8 cellular contexts compared by ENCODE assay signal in the genomic region with DNA sequence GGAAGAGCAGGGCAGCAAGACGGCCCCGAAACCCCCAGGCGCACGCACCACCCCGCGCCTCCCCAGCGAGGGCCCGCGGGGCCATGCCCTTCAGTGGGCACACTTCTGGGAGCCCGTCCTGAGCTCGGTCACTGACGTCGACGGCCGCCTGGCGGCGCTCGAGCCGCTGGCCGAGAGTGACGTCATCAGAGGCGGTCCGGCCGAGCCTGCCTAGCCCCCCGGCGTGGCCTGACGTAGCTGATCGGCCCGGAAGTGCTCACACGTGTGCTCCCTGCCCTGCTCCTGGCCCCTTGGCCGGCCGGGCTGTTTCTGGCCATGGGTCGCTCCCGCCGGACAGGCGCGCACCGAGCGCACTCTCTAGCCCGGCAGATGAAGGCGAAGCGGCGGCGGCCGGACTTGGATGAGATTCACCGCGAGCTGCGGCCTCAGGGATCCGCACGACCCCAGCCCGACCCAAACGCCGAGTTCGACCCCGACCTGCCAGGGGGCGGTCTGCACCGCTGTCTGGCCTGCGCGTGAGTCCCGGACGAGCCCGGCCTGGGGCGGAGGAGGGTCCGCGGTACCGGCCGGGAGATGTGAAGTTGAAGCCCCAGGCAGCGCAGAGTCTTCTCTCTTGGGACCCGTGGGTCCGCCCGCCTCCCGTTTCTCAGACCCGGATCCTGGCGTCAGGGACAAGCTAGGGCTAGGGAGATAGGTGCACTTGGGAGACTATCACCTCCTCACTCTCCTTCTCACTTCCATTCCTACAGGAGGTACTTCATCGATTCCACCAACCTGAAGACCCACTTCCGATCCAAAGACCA. TPM values are rescaled to one million over a fixed set of nuclear protein-coding genes. Genes with fewer than 3 reads are reported as not detected.
DNase-seq lines count a peak whose midpoint lies in the region; ATAC-seq, FAIRE-seq and TF ChIP-seq lines count a peak whose summit lies in the region.

Gene ZNF593, plus strand, starts transcription at position 240 of the 803 bp plus-strand sequence. Its CDS starts 76 bp downstream, at position 316.

- ATAC-seq in GM18870 (IDR thresholded peaks at IDR 0.05; ENCODE audit: unreplicated experiment) (peak; percentile 62), HG03139 (IDR thresholded peaks at IDR 0.05; ENCODE audit: unreplicated experiment) (peak; percentile 92)

- no peaks in the 10 kb centered on the region for H3K9me3 ChIP-seq in kidney (ENCODE audit: control insufficient read depth in 1 of 2, low read length in 2 of 2)

- H3K9ac ChIP-seq in kidney (ENCODE audit: low read length in 2 of 2) = peak within 1 kb of the TSS; percentile 68 to 91

- FAIRE-seq in kidney (lab: Jason Lieb, UNC) = peak; percentile 38

- H3K4me3 ChIP-seq in kidney (ENCODE audit: low read length in 2 of 2) = peak within 1 kb of the TSS; percentile 83 to 95

- TF ChIP-seq CTCF in AG09319 (IDR thresholded peaks at IDR 0.05; ENCODE audit: low read depth, low read length) = peak; percentile 91
- TF ChIP-seq CTCF in kidney (IDR thresholded peaks at IDR 0.05; ENCODE audit: borderline replicate concordance, extremely low read depth, insufficient read depth) = peak; percentile 96

- peaks cover 0 to 3% of the 10 kb centered on the region in 2 donors for H3K36me3 ChIP-seq in kidney (ENCODE audit: control insufficient read depth in 1 of 2, insufficient read depth in 2 of 2, low read length in 2 of 2)

- H3K4me1 ChIP-seq in kidney (ENCODE audit: control insufficient read depth in 1 of 2, insufficient read depth in 1 of 2, low read depth in 1 of 2, low read length in 2 of 2) = peaks cover 5 to 6% of the 10 kb centered on the region in 2 donors

- peak; percentile 78 for DNase-seq in AG09319 (ENCODE audit: extremely low read depth, low read depth)
- peak; percentile 93 for DNase-seq in NCI-H345 (lab: John Stamatoyannopoulos, UW)
- DNase-seq in activated CD4-positive, CD25-positive, alpha-beta regulatory T cell treated with anti-CD3 and anti-CD28 coated beads, Interleukin-2, amount 50 U/mL, for 72 hours = peak; percentile 90
- DNase-seq in cerebellar cortex (ENCODE audit: low spot score) = peak; percentile 91
- peak; percentile 98 for DNase-seq in kidney
- DNase-seq in stimulated activated CD4-positive, alpha-beta T cell treated with anti-CD3 and anti-CD28 coated beads, Interleukin-15, amount 100 ng/mL, for 1 hour (ENCODE audit: low read depth in 1 of 2, low spot score in 1 of 2) = peak; percentile 74 to 85

- intact Hi-C loops in kidney (cut with DNase I) = no loop called here

- H3K27ac ChIP-seq in kidney (ENCODE audit: low read depth in 2 of 2, low read length in 2 of 2) = peak within 1 kb of the TSS; percentile 33 to 67

RNA-seq across cellular contexts. Expression of gene ZNF593, which starts in this region (rescaled TPM):
- 22.4 TPM for total RNA-seq in kidney
- 93.2 TPM for polyA plus RNA-seq in kidney (ENCODE audit: insufficient read depth, low read depth, low replicate concordance)

Comparison
In these comparisons a context has a peak if more than half of its experiments do, and no peak if none do; other contexts are left out.
1. Peak in every context shown above with its lines: DNase-seq, ATAC-seq, H3K4me3 ChIP-seq and H3K27ac ChIP-seq.